ENCODE assay signal across 9 cellular contexts in genomic region chr20:41139227-41140093, GRCh38. TPM values are rescaled to one million over a fixed set of nuclear protein-coding genes. Genes with fewer than 3 reads are reported as not detected.
DNase-seq lines count a peak whose midpoint lies in the region; ATAC-seq and TF ChIP-seq lines count a peak whose summit lies in the region.
"Had no signal": no experiment of that assay in that cellular context is flagged by ENCODE, and none has a peak within 500 bp of the region (broad histone marks: within the 10 kb centered on the region; RNA-seq: fewer than 3 reads in every experiment).

No MANE protein-coding gene starts in this region.

- TF ChIP-seq CTCF in glutamatergic neuron (IDR thresholded peaks at IDR 0.05; ENCODE audit: partially characterized antibody, unreplicated experiment) = no peak

- no peaks in the 10 kb centered on the region for H3K9me3 ChIP-seq in HAP-1
- H3K9me3 ChIP-seq in skeletal muscle tissue (ENCODE audit: control insufficient read depth in 3 of 3, low read length in 3 of 3) = no peaks in the 10 kb centered on the region

- H3K4me1 ChIP-seq in HAP-1 = peaks cover 4% of the 10 kb centered on the region
- peaks cover 50 to 71% (median 58%) of the 10 kb centered on the region in 3 donors for H3K4me1 ChIP-seq in skeletal muscle tissue (ENCODE audit: control insufficient read depth in 3 of 3, insufficient read depth in 3 of 3, low read length in 3 of 3)

- no peak for ATAC-seq in activated CD8-positive, alpha-beta T cell treated with anti-CD3 and anti-CD28 coated beads, Interleukin-2, amount 10 ng/mL, durations not matched to agents 7 days and 5 days
- ATAC-seq in GM19455 (IDR thresholded peaks at IDR 0.05; ENCODE audit: unreplicated experiment) (no peak), HG02623 (IDR thresholded peaks at IDR 0.05; ENCODE audit: unreplicated experiment) (no peak)

- peaks cover 55% of the 10 kb centered on the region for H3K36me3 Mint-ChIP-seq in activated CD8-positive, alpha-beta T cell treated with anti-CD3 and anti-CD28 coated beads, Interleukin-2, amount 10 ng/mL, durations not matched to agents 7 days and 5 days (ENCODE audit: low read depth)
- H3K36me3 Mint-ChIP-seq in glutamatergic neuron (ENCODE audit: unreplicated experiment) = no peaks in the 10 kb centered on the region

- H3K9ac ChIP-seq in skeletal muscle tissue (ENCODE audit: low read depth in 1 of 3, low read length in 3 of 3) = peak overlapping the region; percentile 49 to 94 (median 81)

- CTCF ChIA-PET in activated CD8-positive, alpha-beta T cell treated with anti-CD3 and anti-CD28 coated beads, Interleukin-2, amount 10 ng/mL, durations not matched to agents 7 days and 5 days (lab: Charles Lee) = interaction anchor here (1.2 to 16.0 kb wide), 8 partner anchors 8 to 281 kb away, joined by 3 to 347 read pairs (median 6); no protein-coding TSS in a partner anchor

- H3K36me3 ChIP-seq in HAP-1 (replicated peaks) = peaks cover 23% of the 10 kb centered on the region
- H3K36me3 ChIP-seq in skeletal muscle tissue (ENCODE audit: control insufficient read depth in 3 of 3, insufficient read depth in 3 of 3, low read length in 3 of 3) = no peaks in the 10 kb centered on the region

- DNase-seq in HAP-1 (ENCODE audit: low spot score in 2 of 2) (no peak), glutamatergic neuron (no peak), amygdala (lab: John Stamatoyannopoulos, UW) (no peak)
- no peak for DNase-seq in activated CD8-positive, alpha-beta T cell treated with anti-CD3 and anti-CD28 coated beads, Interleukin-2, amount 10 ng/mL, durations not matched to agents 7 days and 5 days
- DNase-seq in effector CD4-positive, alpha-beta T cell = no peak
- DNase-seq: OCI-M1 had no signal

- H3K4me1 Mint-ChIP-seq in activated CD8-positive, alpha-beta T cell treated with anti-CD3 and anti-CD28 coated beads, Interleukin-2, amount 10 ng/mL, durations not matched to agents 7 days and 5 days (ENCODE audit: low read depth) = peaks cover 74% of the 10 kb centered on the region
- peaks cover 50% of the 10 kb centered on the region for H3K4me1 Mint-ChIP-seq in glutamatergic neuron (ENCODE audit: low read depth, unreplicated experiment)

- H3K4me3 Mint-ChIP-seq in activated CD8-positive, alpha-beta T cell treated with anti-CD3 and anti-CD28 coated beads, Interleukin-2, amount 10 ng/mL, durations not matched to agents 7 days and 5 days = peak overlapping the region; percentile 91
- peak overlapping the region; percentile 99 for H3K4me3 Mint-ChIP-seq in glutamatergic neuron (ENCODE audit: unreplicated experiment)

- H3K27ac Mint-ChIP-seq in activated CD8-positive, alpha-beta T cell treated with anti-CD3 and anti-CD28 coated beads, Interleukin-2, amount 10 ng/mL, durations not matched to agents 7 days and 5 days = peak overlapping the region; percentile 94
- H3K27ac Mint-ChIP-seq in glutamatergic neuron (ENCODE audit: unreplicated experiment) = peak overlapping the region; percentile 96

- in situ Hi-C loops in HAP-1 (cut with MboI; ENCODE audit: low sequenced_read_pairs) = no loop called here

- H3K27me3 ChIP-seq in HAP-1 (ENCODE audit: low read depth) = no peaks in the 10 kb centered on the region
- H3K27me3 ChIP-seq in skeletal muscle tissue (ENCODE audit: control insufficient read depth in 3 of 3, insufficient read depth in 3 of 3, low read length in 3 of 3) = no peaks in the 10 kb centered on the region

- peak overlapping the region; percentile 78 for H3K27ac ChIP-seq in skeletal muscle tissue (ENCODE audit: low read depth, low read length)

- no peaks in the 10 kb centered on the region for H3K27me3 Mint-ChIP-seq in activated CD8-positive, alpha-beta T cell treated with anti-CD3 and anti-CD28 coated beads, Interleukin-2, amount 10 ng/mL, durations not matched to agents 7 days and 5 days (ENCODE audit: low read depth)
- H3K27me3 Mint-ChIP-seq in glutamatergic neuron (ENCODE audit: unreplicated experiment) = peaks cover 22% of the 10 kb centered on the region

- H3K4me3 ChIP-seq in HAP-1 = peak overlapping the region; percentile 69; the same call in 1 of the 2 replicates
- H3K4me3 ChIP-seq in skeletal muscle tissue (ENCODE audit: low read length in 3 of 3) = peak overlapping the region; percentile 69 to 87 (median 75)

- H3K9me3 Mint-ChIP-seq in activated CD8-positive, alpha-beta T cell treated with anti-CD3 and anti-CD28 coated beads, Interleukin-2, amount 10 ng/mL, durations not matched to agents 7 days and 5 days (ENCODE audit: insufficient read depth) = no peaks in the 10 kb centered on the region
- H3K9me3 Mint-ChIP-seq in glutamatergic neuron (ENCODE audit: unreplicated experiment) = peaks cover 17% of the 10 kb centered on the region

- POLR2A ChIA-PET in activated CD8-positive, alpha-beta T cell treated with anti-CD3 and anti-CD28 coated beads, Interleukin-2, amount 10 ng/mL, durations not matched to agents 7 days and 5 days (lab: Charles Lee) = interaction anchor here (0.7 to 15.3 kb wide), 2 partner anchors 16 to 35 kb away, joined by 3 to 343 read pairs; no protein-coding TSS in a partner anchor

RNA-seq across cellular contexts. Expression of gene PLCG1, which starts 2.1 kb away (rescaled TPM):
- total RNA-seq in activated CD8-positive, alpha-beta T cell treated with anti-CD3 and anti-CD28 coated beads, Interleukin-2, amount 10 ng/mL, durations not matched to agents 7 days and 5 days = 100 to 1,000 TPM; 395 to 406 TPM
- total RNA-seq in glutamatergic neuron (ENCODE audit: unreplicated experiment) (458 TPM), skeletal muscle tissue (66.3 TPM)
